19 cellular contexts compared by ENCODE assay signal in genomic region chr10:86287422-86287793, GRCh38.
DNase-seq lines count a peak whose midpoint lies in the region; ATAC-seq and TF ChIP-seq lines count a peak whose summit lies in the region.
"Had no signal": no experiment of that assay in that cellular context is flagged by ENCODE, and none has a peak within 500 bp of the region (broad histone marks: within the 10 kb centered on the region; RNA-seq: fewer than 3 reads in every experiment).

No MANE protein-coding gene starts in this region.

- DNase-seq in right atrium auricular region (ENCODE audit: low spot score) (peak; percentile 51), heart left ventricle (no peak), mesenteric fat pad (ENCODE audit: low spot score) (peak; percentile 72), mucosa of descending colon (no peak)
- DNase-seq in activated T-helper 2 cell treated with anti-CD3 and anti-CD28 coated beads, Interferon-gamma antibody, Interleukin-2, Interleukin-4, amounts not matched to agents 10 μg/mL and 5 μg/mL and 100 μg/mL, durations not matched to agents 14 hours and 24 hours and 36 hours (ENCODE audit: low spot score), result peak; percentile 6
- DNase-seq: CD4-positive, alpha-beta memory T cell; DND-41; Karpas-422; MV-4-11; NCI-H1105 treated with DMSO at 0.1 percent for 48 hours; NCI-H2029 treated with DMSO at 0.1 percent for 48 hours; NCI-H524; NCI-H774; SHP77 treated with DMSO at 0.1 percent for 48 hours had no signal

- H3K9me3 Mint-ChIP-seq in activated T-helper 2 cell treated with anti-CD3 and anti-CD28 coated beads, Interferon-gamma antibody, Interleukin-2, Interleukin-4, amounts not matched to agents 10 μg/mL and 5 μg/mL and 100 μg/mL, durations not matched to agents 14 hours and 24 hours and 36 hours, result no peaks in the 10 kb centered on the region
- H3K9me3 Mint-ChIP-seq: GM23338 had no signal

- 82 to 87% (median 86%) methylated on average over 6 of the region's 6 CpGs for WGBS in heart left ventricle, 4 donors

- no peak for TF ChIP-seq POLR2A in heart left ventricle (IDR thresholded peaks at IDR 0.05)

- H3K9me3 ChIP-seq in right atrium auricular region (no peaks in the 10 kb centered on the region), heart left ventricle (no peaks in the 10 kb centered on the region), mucosa of descending colon (no peaks in the 10 kb centered on the region)

- no peak overlapping the region for H3K27ac Mint-ChIP-seq in activated T-helper 2 cell treated with anti-CD3 and anti-CD28 coated beads, Interferon-gamma antibody, Interleukin-2, Interleukin-4, amounts not matched to agents 10 μg/mL and 5 μg/mL and 100 μg/mL, durations not matched to agents 14 hours and 24 hours and 36 hours
- H3K27ac Mint-ChIP-seq: CD4-positive, alpha-beta memory T cell; GM23338 had no signal

- TF ChIP-seq CTCF in right atrium auricular region (IDR thresholded peaks at IDR 0.05), result no peak
- TF ChIP-seq CTCF in heart left ventricle (IDR thresholded peaks at IDR 0.05), result no peak
- no peak for TF ChIP-seq CTCF in mucosa of descending colon (IDR thresholded peaks at IDR 0.05)

- H3K27me3 Mint-ChIP-seq in activated T-helper 2 cell treated with anti-CD3 and anti-CD28 coated beads, Interferon-gamma antibody, Interleukin-2, Interleukin-4, amounts not matched to agents 10 μg/mL and 5 μg/mL and 100 μg/mL, durations not matched to agents 14 hours and 24 hours and 36 hours (ENCODE audit: low read depth), result no peaks in the 10 kb centered on the region

- intact Hi-C loops in heart left ventricle (cut with DNase I), result no loop called here
- intact Hi-C loops in activated T-helper 2 cell treated with anti-CD3 and anti-CD28 coated beads, Interferon-gamma antibody, Interleukin-2, Interleukin-4, amounts not matched to agents 10 μg/mL and 5 μg/mL and 100 μg/mL, durations not matched to agents 14 hours and 24 hours and 36 hours (cut with micrococcal nuclease), result no loop called here
- intact Hi-C loops in mucosa of descending colon (cut with DNase I, micrococcal nuclease), result no loop called here

- ATAC-seq in heart left ventricle (no peak), HG03025 (IDR thresholded peaks at IDR 0.05; ENCODE audit: low FRiP score, unreplicated experiment) (no peak), HG03039 (IDR thresholded peaks at IDR 0.05; ENCODE audit: unreplicated experiment) (no peak), mucosa of descending colon (no peak)
- ATAC-seq: GM23338, HCT116 had no signal

- no peaks in the 10 kb centered on the region for H3K4me1 Mint-ChIP-seq in activated T-helper 2 cell treated with anti-CD3 and anti-CD28 coated beads, Interferon-gamma antibody, Interleukin-2, Interleukin-4, amounts not matched to agents 10 μg/mL and 5 μg/mL and 100 μg/mL, durations not matched to agents 14 hours and 24 hours and 36 hours (ENCODE audit: low read depth)
- H3K4me1 Mint-ChIP-seq: CD4-positive, alpha-beta memory T cell had no signal

- no peaks in the 10 kb centered on the region for H3K36me3 ChIP-seq in right atrium auricular region
- no peaks in the 10 kb centered on the region for H3K36me3 ChIP-seq in heart left ventricle
- no peaks in the 10 kb centered on the region for H3K36me3 ChIP-seq in mucosa of descending colon (ENCODE audit: low read depth)

- H3K27ac ChIP-seq in right atrium auricular region, result no peak overlapping the region
- no peak overlapping the region for H3K27ac ChIP-seq in heart left ventricle

- no peaks in the 10 kb centered on the region for H3K36me3 Mint-ChIP-seq in activated T-helper 2 cell treated with anti-CD3 and anti-CD28 coated beads, Interferon-gamma antibody, Interleukin-2, Interleukin-4, amounts not matched to agents 10 μg/mL and 5 μg/mL and 100 μg/mL, durations not matched to agents 14 hours and 24 hours and 36 hours (ENCODE audit: low read depth)
- H3K36me3 Mint-ChIP-seq: CD4-positive, alpha-beta memory T cell had no signal

- H3K4me1 ChIP-seq in right atrium auricular region, result no peaks in the 10 kb centered on the region
- H3K4me1 ChIP-seq in heart left ventricle, result no peaks in the 10 kb centered on the region
- H3K4me1 ChIP-seq in mucosa of descending colon (ENCODE audit: low read depth), result no peaks in the 10 kb centered on the region

- H3K4me3 ChIP-seq in right atrium auricular region (no peak overlapping the region), heart left ventricle (no peak overlapping the region), mucosa of descending colon (no peak overlapping the region)
- H3K4me3 ChIP-seq: GM12878, GM23338 had no signal

- H3K27me3 ChIP-seq in right atrium auricular region, result no peaks in the 10 kb centered on the region
- H3K27me3 ChIP-seq in heart left ventricle, result no peaks in the 10 kb centered on the region

- no peak overlapping the region for H3K4me3 Mint-ChIP-seq in activated T-helper 2 cell treated with anti-CD3 and anti-CD28 coated beads, Interferon-gamma antibody, Interleukin-2, Interleukin-4, amounts not matched to agents 10 μg/mL and 5 μg/mL and 100 μg/mL, durations not matched to agents 14 hours and 24 hours and 36 hours (ENCODE audit: low read depth)
- H3K4me3 Mint-ChIP-seq: CD4-positive, alpha-beta memory T cell; GM23338 had no signal

Comparison
In these comparisons a context has a peak if more than half of its experiments do, and no peak if none do; other contexts are left out.
1. DNase-seq: peak in right atrium auricular region (single experiment), activated T-helper 2 cell treated with anti-CD3 and anti-CD28 coated beads, Interferon-gamma antibody, Interleukin-2, Interleukin-4, amounts not matched to agents 10 μg/mL and 5 μg/mL and 100 μg/mL, durations not matched to agents 14 hours and 24 hours and 36 hours (single experiment) and mesenteric fat pad (single experiment); none in heart left ventricle (0 of 5) and mucosa of descending colon (0 of 3).